15 cellular contexts compared by ENCODE assay signal in the genomic region with DNA sequence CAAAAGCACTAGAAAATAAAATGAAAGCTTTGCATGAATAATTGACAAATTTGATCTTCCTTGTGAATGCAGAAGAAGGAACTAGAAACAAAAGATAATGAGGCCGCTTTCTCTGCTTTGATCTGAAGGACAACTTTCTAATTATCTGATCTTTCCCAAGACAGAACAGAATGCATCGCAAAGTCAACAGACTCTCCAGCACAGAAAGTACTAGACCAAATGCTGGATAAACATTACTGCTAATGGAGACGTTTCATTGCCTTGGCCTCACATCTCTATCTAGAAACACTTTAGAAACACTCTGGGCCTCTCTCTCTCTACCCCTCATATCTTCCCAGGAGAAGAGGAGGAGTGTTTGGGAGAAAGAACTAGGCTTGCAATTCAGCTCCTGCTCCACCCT.
DNase-seq lines count a peak whose midpoint lies in the region; ATAC-seq and TF ChIP-seq lines count a peak whose summit lies in the region.
"Had no signal": no experiment of that assay in that cellular context is flagged by ENCODE, and none has a peak within 500 bp of the region (broad histone marks: within the 10 kb centered on the region; RNA-seq: fewer than 3 reads in every experiment).

No MANE protein-coding gene starts in this region.

- peak overlapping the region in 9 of 11 experiments; percentile 2 to 89 (median 45); a peak in 13 of 22 replicates for H3K4me2 ChIP-seq in BLaER1 treated with 17β-estradiol and CSF1 and Interleukin-3, amounts not matched to agents 10 nM and 100 nM
- H3K4me2 ChIP-seq: SK-N-SH had no signal

- H3K27ac ChIP-seq in BLaER1 treated with 17β-estradiol and CSF1 and Interleukin-3, amounts not matched to agents 10 nM and 100 nM, result no peak overlapping the region
- H3K27ac ChIP-seq in HEK293 (ENCODE audit: extremely low read depth, low read depth, low read length), result no peak overlapping the region
- peak overlapping the region; percentile 81 to 92 for H3K27ac ChIP-seq in ascending aorta
- H3K27ac ChIP-seq in prostate gland, result peak overlapping the region; percentile 60 to 82
- H3K27ac ChIP-seq: Peyer's patch had no signal

- TF ChIP-seq POLR2A in prostate gland (IDR thresholded peaks at IDR 0.05), result no peak

- DNase-seq in ascending aorta (ENCODE audit: low spot score in 2 of 2), result no peak
- DNase-seq in prostate gland (ENCODE audit: low spot score), result peak; percentile 43
- no peak for DNase-seq in NCI-H2081 (lab: John Stamatoyannopoulos, UW)
- no peak for DNase-seq in mucosa of gallbladder (ENCODE audit: low spot score)
- DNase-seq: NCI-H1417, NCI-H1930, NCI-H510A, Peyer's patch, SHP77, SK-N-SH, T-cell had no signal

- no peak for ATAC-seq in HG03342 (IDR thresholded peaks at IDR 0.05; ENCODE audit: unreplicated experiment)
- ATAC-seq: HCT116, T-cell had no signal

- POLR2A ChIA-PET in HEK293 (lab: Yijun Ruan, JAX), result no interaction called here

- WGBS in prostate gland, result 11% methylated on average over 3 of the region's 3 CpGs

- no peak for TF ChIP-seq CTCF in HEK293 (tag by site-specific recombination; IDR thresholded peaks at IDR 0.05)
- TF ChIP-seq CTCF in ascending aorta (IDR thresholded peaks at IDR 0.05), result no peak
- TF ChIP-seq CTCF in prostate gland (IDR thresholded peaks at IDR 0.05), result no peak

- 0 out of 22 replicates have a peak overlapping the region, but pooled peaks of 1 of the 11 experiments have one; percentile 6 for H3K9ac ChIP-seq in BLaER1 treated with 17β-estradiol and CSF1 and Interleukin-3, amounts not matched to agents 10 nM and 100 nM
- H3K9ac ChIP-seq: SK-N-SH had no signal

- H3K36me3 ChIP-seq in BLaER1 treated with 17β-estradiol and CSF1 and Interleukin-3, amounts not matched to agents 10 nM and 100 nM, result no peaks in the 10 kb centered on the region
- H3K36me3 ChIP-seq in HEK293 (ENCODE audit: control insufficient read depth in 2 of 2, insufficient read depth in 1 of 2, low read length in 2 of 2) (no peaks in the 10 kb centered on the region), ascending aorta (no peaks in the 10 kb centered on the region), prostate gland (no peaks in the 10 kb centered on the region)
- H3K36me3 ChIP-seq: Peyer's patch had no signal

- no peaks in the 10 kb centered on the region for H3K9me3 ChIP-seq in BLaER1 treated with 17β-estradiol and CSF1 and Interleukin-3, amounts not matched to agents 10 nM and 100 nM (replicated peaks in 1 of 11)
- H3K9me3 ChIP-seq in HEK293 (ENCODE audit: control insufficient read depth, insufficient read depth, low read depth, low read length) (no peaks in the 10 kb centered on the region), ascending aorta (no peaks in the 10 kb centered on the region), prostate gland (no peaks in the 10 kb centered on the region)
- H3K9me3 ChIP-seq: Peyer's patch, SK-N-SH had no signal

- H3K27me3 ChIP-seq in BLaER1 treated with 17β-estradiol and CSF1 and Interleukin-3, amounts not matched to agents 10 nM and 100 nM, result no peaks in the 10 kb centered on the region
- H3K27me3 ChIP-seq in ascending aorta (no peaks in the 10 kb centered on the region), prostate gland (replicated peaks; ENCODE audit: insufficient read depth) (no peaks in the 10 kb centered on the region)
- H3K27me3 ChIP-seq: Peyer's patch had no signal

- CTCF ChIA-PET in HEK293 (lab: Yijun Ruan, JAX), result no interaction called here

- H3K4me3 ChIP-seq in BLaER1 treated with 17β-estradiol and CSF1 and Interleukin-3, amounts not matched to agents 10 nM and 100 nM, result no peak overlapping the region; a peak in 1 of 20 replicates
- H3K4me3 ChIP-seq in HEK293 (ENCODE audit: low read depth, low read length) (no peak overlapping the region), ascending aorta (no peak overlapping the region), prostate gland (no peak overlapping the region)
- H3K4me3 ChIP-seq: Peyer's patch had no signal

- intact Hi-C loops in ascending aorta (cut with DNase I) (no loop called here), prostate gland (cut with DNase I) (no loop called here)

- no peaks in the 10 kb centered on the region for H4K20me1 ChIP-seq in BLaER1 treated with 17β-estradiol and CSF1 and Interleukin-3, amounts not matched to agents 10 nM and 100 nM

- peaks cover 0 to 48% (median 19%) of the 10 kb centered on the region in 10 experiments; a peak in 13 of 20 replicates for H3K4me1 ChIP-seq in BLaER1 treated with 17β-estradiol and CSF1 and Interleukin-3, amounts not matched to agents 10 nM and 100 nM
- H3K4me1 ChIP-seq in HEK293 (ENCODE audit: control insufficient read depth, insufficient read depth, low read length) (peaks cover 15% of the 10 kb centered on the region), ascending aorta (peaks cover 19 to 56% of the 10 kb centered on the region in 2 donors), prostate gland (replicated peaks) (peaks cover 12% of the 10 kb centered on the region)

TF ChIP-seq in HEK293, 187 proteins besides CTCF, POLR2A, EP300 and RAD21:
- TF ChIP-seq ZNF623 (tag by site-specific recombination; IDR thresholded peaks at IDR 0.05) (no peak), ZIC2 (tag by site-specific recombination; IDR thresholded peaks at IDR 0.05) (no peak), ZNF555 (tag by site-specific recombination; conservative IDR thresholded peaks at IDR 0.05) (no peak), ZNF140 (tag by site-specific recombination; IDR thresholded peaks at IDR 0.05) (peak; percentile 46; the same call in 1 of the 2 replicates)
- TF ChIP-seq, protein P1, sequence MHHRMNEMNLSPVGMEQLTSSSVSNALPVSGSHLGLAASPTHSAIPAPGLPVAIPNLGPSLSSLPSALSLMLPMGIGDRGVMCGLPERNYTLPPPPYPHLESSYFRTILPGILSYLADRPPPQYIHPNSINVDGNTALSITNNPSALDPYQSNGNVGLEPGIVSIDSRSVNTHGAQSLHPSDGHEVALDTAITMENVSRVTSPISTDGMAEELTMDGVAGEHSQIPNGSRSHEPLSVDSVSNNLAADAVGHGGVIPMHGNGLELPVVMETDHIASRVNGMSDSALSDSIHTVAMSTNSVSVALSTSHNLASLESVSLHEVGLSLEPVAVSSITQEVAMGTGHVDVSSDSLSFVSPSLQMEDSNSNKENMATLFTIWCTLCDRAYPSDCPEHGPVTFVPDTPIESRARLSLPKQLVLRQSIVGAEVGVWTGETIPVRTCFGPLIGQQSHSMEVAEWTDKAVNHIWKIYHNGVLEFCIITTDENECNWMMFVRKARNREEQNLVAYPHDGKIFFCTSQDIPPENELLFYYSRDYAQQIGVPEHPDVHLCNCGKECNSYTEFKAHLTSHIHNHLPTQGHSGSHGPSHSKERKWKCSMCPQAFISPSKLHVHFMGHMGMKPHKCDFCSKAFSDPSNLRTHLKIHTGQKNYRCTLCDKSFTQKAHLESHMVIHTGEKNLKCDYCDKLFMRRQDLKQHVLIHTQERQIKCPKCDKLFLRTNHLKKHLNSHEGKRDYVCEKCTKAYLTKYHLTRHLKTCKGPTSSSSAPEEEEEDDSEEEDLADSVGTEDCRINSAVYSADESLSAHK (tag by site-specific recombination; IDR thresholded peaks at IDR 0.05), result no peak

Comparison
In these comparisons a context has a peak if more than half of its experiments do, and no peak if none do; other contexts are left out.
1. H3K27ac ChIP-seq: peak in ascending aorta (2 of 2) and prostate gland (2 of 2); none in BLaER1 treated with 17β-estradiol and CSF1 and Interleukin-3, amounts not matched to agents 10 nM and 100 nM (0 of 11) and HEK293 (single experiment).